In genomic region chr1:164733070-164733469, GRCh38 we compare ENCODE assay signal across 13 cellular contexts.
DNase-seq lines count a peak whose midpoint lies in the region; ATAC-seq, FAIRE-seq and TF ChIP-seq lines count a peak whose summit lies in the region.
"Had no signal": no experiment of that assay in that cellular context is flagged by ENCODE, and none has a peak within 500 bp of the region (broad histone marks: within the 10 kb centered on the region; RNA-seq: fewer than 3 reads in every experiment).

No MANE protein-coding gene starts in this region.

- peak overlapping the region; percentile 6 for H3K4me2 ChIP-seq in astrocyte (ENCODE audit: low read length)

- POLR2A ChIA-PET in HEK293 (lab: Yijun Ruan, JAX): no interaction called here
- POLR2A ChIA-PET in HEK293T (lab: Yijun Ruan, JAX): no interaction called here

- peaks cover 7% of the 10 kb centered on the region; the same call in 1 of the 2 replicates for H3K4me1 ChIP-seq in HEK293 (ENCODE audit: control insufficient read depth, insufficient read depth, low read length)
- H3K4me1 ChIP-seq in astrocyte (ENCODE audit: insufficient read depth, low read length): peaks cover 13% of the 10 kb centered on the region
- peaks cover 20% of the 10 kb centered on the region for H3K4me1 ChIP-seq in iPS-15b (ENCODE audit: control insufficient read depth, insufficient read depth, low read length)

- H3K27me3 Mint-ChIP-seq in astrocyte (ENCODE audit: low read depth, unreplicated experiment): no peaks in the 10 kb centered on the region
- H3K27me3 Mint-ChIP-seq: activated T-cell treated with anti-CD3 and anti-CD28 coated beads, Interleukin-2, amount 50 U/mL, for 24 hours had no signal

- H3K27me3 ChIP-seq in astrocyte (ENCODE audit: insufficient read depth, low read length) (no peaks in the 10 kb centered on the region), iPS-15b (ENCODE audit: control insufficient read depth, insufficient read depth, low read length) (no peaks in the 10 kb centered on the region)
- H3K27me3 ChIP-seq: heart right ventricle had no signal

- H3K36me3 ChIP-seq in HEK293 (ENCODE audit: control insufficient read depth in 2 of 2, insufficient read depth in 1 of 2, low read length in 2 of 2): no peaks in the 10 kb centered on the region
- H3K36me3 ChIP-seq in astrocyte (ENCODE audit: insufficient read depth, low read length): no peaks in the 10 kb centered on the region
- no peaks in the 10 kb centered on the region for H3K36me3 ChIP-seq in iPS-15b (ENCODE audit: control insufficient read depth, insufficient read depth, low read length)
- H3K36me3 ChIP-seq: heart right ventricle had no signal

- no peak for ATAC-seq in activated naive CD4-positive, alpha-beta T cell treated with anti-CD3 and anti-CD28 coated beads, Interleukin-2, amount 50 U/mL, for 72 hours

- CTCF ChIA-PET in HEK293 (lab: Yijun Ruan, JAX) (interaction anchor here (0.6 kb wide), 1 partner anchor 996 kb away, joined by 3 read pairs; no protein-coding TSS in a partner anchor), HEK293T (lab: Yijun Ruan, JAX) (no interaction called here)

- no peaks in the 10 kb centered on the region for H3K36me3 Mint-ChIP-seq in astrocyte (ENCODE audit: low read depth, unreplicated experiment)
- no peaks in the 10 kb centered on the region for H3K36me3 Mint-ChIP-seq in activated naive CD4-positive, alpha-beta T cell treated with anti-CD3 and anti-CD28 coated beads, Interleukin-2, amount 50 U/mL, for 72 hours

- no peaks in the 10 kb centered on the region for H4K20me1 ChIP-seq in astrocyte (ENCODE audit: insufficient read depth, low read length)

- peak; percentile 54 for FAIRE-seq in astrocyte (lab: Jason Lieb, UNC)
- FAIRE-seq: GM12891 had no signal

- no peak overlapping the region for H3K4me3 ChIP-seq in HEK293 (ENCODE audit: low read depth, low read length)
- no peak overlapping the region for H3K4me3 ChIP-seq in astrocyte (ENCODE audit: insufficient read depth, low read depth, low read length)
- peak overlapping the region; percentile 14 for H3K4me3 ChIP-seq in iPS-15b (ENCODE audit: low read depth, low read length)
- H3K4me3 ChIP-seq: heart right ventricle had no signal

- no peak overlapping the region for H3K4me3 Mint-ChIP-seq in astrocyte (ENCODE audit: unreplicated experiment)
- H3K4me3 Mint-ChIP-seq: activated T-cell treated with anti-CD3 and anti-CD28 coated beads, Interleukin-2, amount 50 U/mL, for 24 hours had no signal

- H3K27ac ChIP-seq in HEK293 (ENCODE audit: extremely low read depth, low read depth, low read length) (no peak overlapping the region), astrocyte (ENCODE audit: low read depth, low read length) (no peak overlapping the region)
- H3K27ac ChIP-seq: heart right ventricle had no signal

- no peak overlapping the region for H2AFZ ChIP-seq in astrocyte (ENCODE audit: low read depth, low read length)

- H3K27ac Mint-ChIP-seq in astrocyte (ENCODE audit: unreplicated experiment): no peak overlapping the region
- H3K27ac Mint-ChIP-seq in activated naive CD4-positive, alpha-beta T cell treated with anti-CD3 and anti-CD28 coated beads, Interleukin-2, amount 50 U/mL, for 72 hours: no peak overlapping the region
- H3K27ac Mint-ChIP-seq: activated T-cell treated with anti-CD3 and anti-CD28 coated beads, Interleukin-2, amount 50 U/mL, for 24 hours had no signal

- H3K4me1 Mint-ChIP-seq in astrocyte (ENCODE audit: low read depth, unreplicated experiment): peaks cover 29% of the 10 kb centered on the region

- H3K9ac ChIP-seq in astrocyte (ENCODE audit: low read length) (no peak overlapping the region), iPS-15b (ENCODE audit: low read depth, low read length) (no peak overlapping the region)

- H3K9me3 ChIP-seq in HEK293 (ENCODE audit: control insufficient read depth, insufficient read depth, low read depth, low read length): no peaks in the 10 kb centered on the region
- H3K9me3 ChIP-seq in astrocyte (ENCODE audit: insufficient read depth, low read depth, low read length): no peaks in the 10 kb centered on the region
- no peaks in the 10 kb centered on the region for H3K9me3 ChIP-seq in iPS-15b (ENCODE audit: control insufficient read depth, insufficient read depth, low read length)
- H3K9me3 ChIP-seq: heart right ventricle had no signal

- TF ChIP-seq CTCF in HEK293 (tag by site-specific recombination; IDR thresholded peaks at IDR 0.05): no peak
- TF ChIP-seq CTCF in astrocyte (IDR thresholded peaks at IDR 0.05; ENCODE audit: insufficient read depth, low read depth, low read length): no peak

- H3K9me3 Mint-ChIP-seq in astrocyte (ENCODE audit: unreplicated experiment): no peaks in the 10 kb centered on the region
- H3K9me3 Mint-ChIP-seq in activated naive CD4-positive, alpha-beta T cell treated with anti-CD3 and anti-CD28 coated beads, Interleukin-2, amount 50 U/mL, for 72 hours: peaks cover 11 to 14% of the 10 kb centered on the region in 2 donors
- H3K9me3 Mint-ChIP-seq: activated T-cell treated with anti-CD3 and anti-CD28 coated beads, Interleukin-2, amount 50 U/mL, for 24 hours had no signal

- peak; percentile 84 for DNase-seq in astrocyte (ENCODE audit: low read depth)
- no peak for DNase-seq in HEK293T (ENCODE audit: extremely low spot score)
- DNase-seq in activated naive CD4-positive, alpha-beta T cell treated with anti-CD3 and anti-CD28 coated beads, Interleukin-2, amount 50 U/mL, for 72 hours (ENCODE audit: low spot score in 2 of 2): no peak
- no peak for DNase-seq in hypothalamus (lab: John Stamatoyannopoulos, UW)
- DNase-seq in HK-2 (ENCODE audit: unreplicated experiment): no peak
- DNase-seq: activated CD4-positive, alpha-beta T cell treated with anti-CD3 and anti-CD28 coated beads for 48 hours; activated T-cell treated with anti-CD3 and anti-CD28 coated beads, Interleukin-2, amount 50 U/mL, for 24 hours; heart right ventricle; posterior cingulate gyrus; SHP77 treated with DMSO at 0.1 percent for 48 hours had no signal

- H3K79me2 ChIP-seq in astrocyte (ENCODE audit: insufficient read depth, low read length): no peaks in the 10 kb centered on the region

TF ChIP-seq in HEK293, 187 proteins besides CTCF, POLR2A, EP300 and RAD21 (continues in another document):
- no peak for TF ChIP-seq ZNF2 (tag by site-specific recombination; IDR thresholded peaks at IDR 0.05)
- TF ChIP-seq ZNF610 (tag by site-specific recombination; IDR thresholded peaks at IDR 0.05; ENCODE audit: borderline replicate concordance): no peak
- TF ChIP-seq ZSCAN18 (tag by site-specific recombination; IDR thresholded peaks at IDR 0.05): no peak
- TF ChIP-seq ZBTB26 (tag by site-specific recombination; optimal IDR thresholded peaks at IDR 0.05): no peak
- TF ChIP-seq HOXA7 (CRISPR knock-in tag; IDR thresholded peaks at IDR 0.05; ENCODE audit: borderline replicate concordance): no peak
- 0 out of 2 replicates have a peak, but pooled peaks have one; percentile 39 for TF ChIP-seq ZFP37 (tag by site-specific recombination; IDR thresholded peaks at IDR 0.05)

TF ChIP-seq in HEK293T, 16 proteins besides CTCF, POLR2A, EP300 and RAD21:
- TF ChIP-seq CTBP1 (IDR thresholded peaks at IDR 0.05; ENCODE audit: borderline replicate concordance) (no peak), ELF4 (IDR thresholded peaks at IDR 0.05) (no peak), TARDBP (IDR thresholded peaks at IDR 0.05) (no peak), SP1 (IDR thresholded peaks at IDR 0.05) (no peak), FOXA1 (IDR thresholded peaks at IDR 0.05) (no peak), PKNOX1 (IDR thresholded peaks at IDR 0.05) (no peak), HDGF (IDR thresholded peaks at IDR 0.05; ENCODE audit: borderline replicate concordance) (no peak), FOXK2 (IDR thresholded peaks at IDR 0.05) (no peak), ARNT (IDR thresholded peaks at IDR 0.05) (no peak), L3MBTL2 (conservative IDR thresholded peaks at IDR 0.05) (no peak), ZNF384 (IDR thresholded peaks at IDR 0.05) (no peak), LEF1 (IDR thresholded peaks at IDR 0.05; ENCODE audit: borderline replicate concordance) (no peak), FOXM1 (IDR thresholded peaks at IDR 0.05; ENCODE audit: borderline replicate concordance) (no peak), SUZ12 (IDR thresholded peaks at IDR 0.05) (no peak)
